ENCODE assay signal across 8 cellular contexts in the genomic region with DNA sequence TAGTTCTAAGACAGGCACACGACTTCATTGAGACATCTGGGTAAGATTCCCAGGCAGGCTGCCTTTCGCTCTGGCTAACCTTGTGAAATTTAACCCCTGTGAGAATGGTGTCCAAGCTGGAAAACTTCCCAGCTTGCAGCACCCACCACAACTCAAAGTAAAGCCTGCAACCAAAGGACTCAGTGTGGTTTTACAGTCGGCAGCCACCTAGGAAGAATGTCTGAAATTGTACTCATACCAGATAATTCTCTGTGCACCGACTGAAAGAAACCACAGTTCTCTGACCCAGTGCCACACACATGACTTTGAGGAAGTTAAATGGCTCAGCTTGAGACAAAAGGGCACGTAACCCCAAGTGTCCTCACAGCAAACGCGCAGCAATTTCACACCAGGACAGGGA.
A peak's percentile ranks its signal among the peaks of the same experiment; 100 is the strongest.
DNase-seq lines count a peak whose midpoint lies in the region; ATAC-seq and TF ChIP-seq lines count a peak whose summit lies in the region.

No MANE protein-coding gene starts in this region.

- ATAC-seq in HG03139 (IDR thresholded peaks at IDR 0.05; ENCODE audit: unreplicated experiment) (no peak), HG03342 (IDR thresholded peaks at IDR 0.05; ENCODE audit: unreplicated experiment) (no peak)

- DNase-seq in EH (ENCODE audit: low read depth) (peak; percentile 99), KBM-7 (peak; percentile 63), amniotic stem cell (lab: John Stamatoyannopoulos, UW) (peak; percentile 37), medulla oblongata (ENCODE audit: extremely low spot score) (peak; percentile 79), GM13977 (ENCODE audit: low spot score) (no peak)
- DNase-seq in central memory CD4-positive, alpha-beta T cell: no peak

- no peak for TF ChIP-seq CTCF in GM13977 (IDR thresholded peaks at IDR 0.05; ENCODE audit: extremely low read depth, insufficient read depth, missing control alignments)

- in situ Hi-C loops in KBM-7 (cut with MboI; ENCODE audit: low pct_unique_long_range_greater_than_20kb, low sequenced_read_pairs) (no loop called here), GM13977 (cut with MboI; ENCODE audit: low pct_unique_long_range_greater_than_20kb, low sequenced_read_pairs, unreplicated experiment) (no loop called here)

Comparison
In these comparisons a context has a peak if more than half of its experiments do, and no peak if none do; other contexts are left out.
1. DNase-seq: peak in EH (single experiment), KBM-7 (single experiment), amniotic stem cell (single experiment) and medulla oblongata (single experiment); none in central memory CD4-positive, alpha-beta T cell (single experiment) and GM13977 (single experiment).